Comparison of ENCODE assay signal across 1 cellular context in the genomic region with DNA sequence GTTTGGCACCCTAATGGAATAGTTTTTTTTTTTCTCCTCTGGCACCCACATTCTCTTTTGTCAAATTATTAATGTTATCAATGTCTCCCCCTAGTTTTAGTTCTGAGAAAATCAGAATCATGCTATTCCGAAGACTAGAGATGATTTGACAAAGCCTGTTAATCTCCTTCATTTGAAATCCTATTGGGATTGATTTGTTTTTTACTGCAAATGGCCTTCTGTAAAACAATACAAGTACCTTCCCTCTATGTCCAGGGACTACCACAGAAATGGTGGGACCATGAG.
TF ChIP-seq lines count a peak whose summit lies in the region.

No MANE protein-coding gene starts in this region.

TF ChIP-seq in HepG2, 621 proteins besides CTCF, POLR2A, EP300 and RAD21:
- TF ChIP-seq, protein P1, sequence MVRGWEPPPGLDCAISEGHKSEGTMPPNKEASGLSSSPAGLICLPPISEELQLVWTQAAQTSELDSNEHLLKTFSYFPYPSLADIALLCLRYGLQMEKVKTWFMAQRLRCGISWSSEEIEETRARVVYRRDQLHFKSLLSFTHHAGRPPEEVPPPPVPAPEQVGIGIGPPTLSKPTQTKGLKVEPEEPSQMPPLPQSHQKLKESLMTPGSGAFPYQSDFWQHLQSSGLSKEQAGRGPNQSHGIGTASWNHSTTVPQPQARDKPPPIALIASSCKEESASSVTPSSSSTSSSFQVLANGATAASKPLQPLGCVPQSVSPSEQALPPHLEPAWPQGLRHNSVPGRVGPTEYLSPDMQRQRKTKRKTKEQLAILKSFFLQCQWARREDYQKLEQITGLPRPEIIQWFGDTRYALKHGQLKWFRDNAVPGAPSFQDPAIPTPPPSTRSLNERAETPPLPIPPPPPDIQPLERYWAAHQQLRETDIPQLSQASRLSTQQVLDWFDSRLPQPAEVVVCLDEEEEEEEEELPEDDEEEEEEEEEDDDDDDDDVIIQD (CRISPR knock-in tag; IDR thresholded peaks at IDR 0.05; ENCODE audit: low read depth) = 0 out of 2 replicates have a peak, but pooled peaks have one; percentile 23
- TF ChIP-seq NR2F6 (IDR thresholded peaks at IDR 0.05) (0 out of 2 replicates have a peak, but pooled peaks have one; percentile 11), NR2F6 (CRISPR knock-in tag; IDR thresholded peaks at IDR 0.05) (no peak), ZNF224 (CRISPR knock-in tag; IDR thresholded peaks at IDR 0.05) (no peak), STAG1 (CRISPR knock-in tag; IDR thresholded peaks at IDR 0.05) (peak; percentile 32; the same call in 1 of the 2 replicates)
